1 cellular context compared by ENCODE assay signal in genomic region chr3:194364652-194365434, GRCh38.
TF ChIP-seq lines count a peak whose summit lies in the region.

No MANE protein-coding gene starts in this region.

TF ChIP-seq in HEK293, 187 proteins besides CTCF, POLR2A, EP300 and RAD21 (continued from another document):
- no peak for TF ChIP-seq ZNF274 (IDR thresholded peaks at IDR 0.05; ENCODE audit: low read length)
- no peak for TF ChIP-seq ZNF274 (tag by site-specific recombination; IDR thresholded peaks at IDR 0.05; ENCODE audit: borderline replicate concordance)
- TF ChIP-seq ZNF600 (tag by site-specific recombination; IDR thresholded peaks at IDR 0.05), result peak; percentile 91
- TF ChIP-seq, protein P1, sequence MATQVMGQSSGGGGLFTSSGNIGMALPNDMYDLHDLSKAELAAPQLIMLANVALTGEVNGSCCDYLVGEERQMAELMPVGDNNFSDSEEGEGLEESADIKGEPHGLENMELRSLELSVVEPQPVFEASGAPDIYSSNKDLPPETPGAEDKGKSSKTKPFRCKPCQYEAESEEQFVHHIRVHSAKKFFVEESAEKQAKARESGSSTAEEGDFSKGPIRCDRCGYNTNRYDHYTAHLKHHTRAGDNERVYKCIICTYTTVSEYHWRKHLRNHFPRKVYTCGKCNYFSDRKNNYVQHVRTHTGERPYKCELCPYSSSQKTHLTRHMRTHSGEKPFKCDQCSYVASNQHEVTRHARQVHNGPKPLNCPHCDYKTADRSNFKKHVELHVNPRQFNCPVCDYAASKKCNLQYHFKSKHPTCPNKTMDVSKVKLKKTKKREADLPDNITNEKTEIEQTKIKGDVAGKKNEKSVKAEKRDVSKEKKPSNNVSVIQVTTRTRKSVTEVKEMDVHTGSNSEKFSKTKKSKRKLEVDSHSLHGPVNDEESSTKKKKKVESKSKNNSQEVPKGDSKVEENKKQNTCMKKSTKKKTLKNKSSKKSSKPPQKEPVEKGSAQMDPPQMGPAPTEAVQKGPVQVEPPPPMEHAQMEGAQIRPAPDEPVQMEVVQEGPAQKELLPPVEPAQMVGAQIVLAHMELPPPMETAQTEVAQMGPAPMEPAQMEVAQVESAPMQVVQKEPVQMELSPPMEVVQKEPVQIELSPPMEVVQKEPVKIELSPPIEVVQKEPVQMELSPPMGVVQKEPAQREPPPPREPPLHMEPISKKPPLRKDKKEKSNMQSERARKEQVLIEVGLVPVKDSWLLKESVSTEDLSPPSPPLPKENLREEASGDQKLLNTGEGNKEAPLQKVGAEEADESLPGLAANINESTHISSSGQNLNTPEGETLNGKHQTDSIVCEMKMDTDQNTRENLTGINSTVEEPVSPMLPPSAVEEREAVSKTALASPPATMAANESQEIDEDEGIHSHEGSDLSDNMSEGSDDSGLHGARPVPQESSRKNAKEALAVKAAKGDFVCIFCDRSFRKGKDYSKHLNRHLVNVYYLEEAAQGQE (tag by site-specific recombination; IDR thresholded peaks at IDR 0.05), result peak; percentile 84
- TF ChIP-seq ZNF266 (tag by site-specific recombination; IDR thresholded peaks at IDR 0.05; ENCODE audit: low read depth), result no peak
- TF ChIP-seq ZFP37 (tag by site-specific recombination; IDR thresholded peaks at IDR 0.05), result no peak
- no peak for TF ChIP-seq ZNF302 (tag by site-specific recombination; IDR thresholded peaks at IDR 0.05; ENCODE audit: low read depth)
